ENCODE assay signal across 8 cellular contexts in genomic region chr19:38877781-38878574, GRCh38. TPM values are rescaled to one million over a fixed set of nuclear protein-coding genes. Genes with fewer than 3 reads are reported as not detected.
A peak's percentile ranks its signal among the peaks of the same experiment; 100 is the strongest.
DNase-seq lines count a peak whose midpoint lies in the region; ATAC-seq, FAIRE-seq and TF ChIP-seq lines count a peak whose summit lies in the region.

TSS of gene RINL (minus strand) at chr19:38878275. CDS start at chr19:38876742, 1,533 bp downstream.

- no peaks in the 10 kb centered on the region for H3K9me3 Mint-ChIP-seq in activated T-cell treated with anti-CD3 and anti-CD28 coated beads, Interleukin-2, amount 50 U/mL, for 72 hours

- peak within 1 kb of the TSS; percentile 95 to 97 for H3K4me3 Mint-ChIP-seq in activated T-cell treated with anti-CD3 and anti-CD28 coated beads, Interleukin-2, amount 50 U/mL, for 72 hours

- peak within 1 kb of the TSS; percentile 81 for H3K27ac Mint-ChIP-seq in activated T-cell treated with anti-CD3 and anti-CD28 coated beads, Interleukin-2, amount 50 U/mL, for 72 hours

- ATAC-seq in HG03460 (IDR thresholded peaks at IDR 0.05; ENCODE audit: unreplicated experiment) (peak; percentile 66), GM19455 (IDR thresholded peaks at IDR 0.05; ENCODE audit: unreplicated experiment) (no peak)
- peak; percentile 93 to 95 for ATAC-seq in activated T-cell treated with anti-CD3 and anti-CD28 coated beads, Interleukin-2, amount 50 U/mL, for 72 hours (replicated peaks in 1 of 2)

- H3K4me1 Mint-ChIP-seq in activated T-cell treated with anti-CD3 and anti-CD28 coated beads, Interleukin-2, amount 50 U/mL, for 72 hours (ENCODE audit: low read depth) = peaks cover 35% of the 10 kb centered on the region

- DNase-seq in DMS53 (lab: John Stamatoyannopoulos, UW) (peak; percentile 100), iPS-NIHi11 (ENCODE audit: low spot score) (peak; percentile 28), HTR-8/SVneo (ENCODE audit: insufficient read length, low spot score) (no peak)
- peak; percentile 78 to 82 for DNase-seq in activated T-cell treated with anti-CD3 and anti-CD28 coated beads, Interleukin-2, amount 50 U/mL, for 72 hours
- DNase-seq in stimulated activated CD4-positive, alpha-beta T cell treated with anti-CD3 and anti-CD28 coated beads, Interleukin-4, amount 100 ng/mL, for 4 hours = peak; percentile 64 to 65

- H3K27me3 Mint-ChIP-seq in activated T-cell treated with anti-CD3 and anti-CD28 coated beads, Interleukin-2, amount 50 U/mL, for 72 hours (ENCODE audit: low read depth) = no peaks in the 10 kb centered on the region

- H3K36me3 Mint-ChIP-seq in activated T-cell treated with anti-CD3 and anti-CD28 coated beads, Interleukin-2, amount 50 U/mL, for 72 hours (ENCODE audit: insufficient read depth in 2 of 2) = peaks cover 0 to 7% of the 10 kb centered on the region in 2 donors

- FAIRE-seq in HTR-8/SVneo (lab: Jason Lieb, UNC) = no peak

TF ChIP-seq in PFSK-1, 5 proteins besides CTCF, POLR2A, EP300 and RAD21:
- peak; percentile 70 for TF ChIP-seq POLR2AphosphoS5 (IDR thresholded peaks at IDR 0.05; ENCODE audit: low read depth, low read length)
- TF ChIP-seq TAF1 (IDR thresholded peaks at IDR 0.05; ENCODE audit: borderline replicate concordance, insufficient read depth, low read length) = no peak
- TF ChIP-seq FOXP2 (optimal IDR thresholded peaks at IDR 0.05; ENCODE audit: borderline replicate concordance, extremely low read depth, extremely low read length, insufficient read depth) = peak; percentile 13

RNA-seq across cellular contexts. Expression of gene RINL, which starts in this region (rescaled TPM):
- polyA plus RNA-seq in PFSK-1 (2012; ENCODE audit: insufficient read length, low read depth) = 2.1 TPM
- total RNA-seq in activated T-cell treated with anti-CD3 and anti-CD28 coated beads, Interleukin-2, amount 50 U/mL, for 72 hours = 100 to 1,000 TPM; 122 to 151 TPM
